Comparison of ENCODE assay signal across 15 cellular contexts in genomic region chr16:88320947-88321634, GRCh38.
DNase-seq lines count a peak whose midpoint lies in the region; ATAC-seq lines count a peak whose summit lies in the region.
"Had no signal": no experiment of that assay in that cellular context is flagged by ENCODE, and none has a peak within 500 bp of the region (broad histone marks: within the 10 kb centered on the region; RNA-seq: fewer than 3 reads in every experiment).

No MANE protein-coding gene starts in this region.

- peak; percentile 34 for DNase-seq in DMS 273 (lab: John Stamatoyannopoulos, UW; ENCODE audit: unreplicated experiment)
- no peak for DNase-seq in DMS 273 treated with DMSO at 0.1 percent for 48 hours (lab: John Stamatoyannopoulos, UW)
- peak; percentile 34 for DNase-seq in stimulated activated CD4-positive, alpha-beta T cell treated with anti-CD3 and anti-CD28 coated beads, Interleukin-1b, Interleukin-23, amount 100 ng/mL, for 48 hours
- DNase-seq in stimulated activated CD4-positive, alpha-beta T cell treated with anti-CD3 and anti-CD28 coated beads, Interleukin-12 subunit alpha, Interleukin-12 subunit beta, amount 100 ng/mL, for 4 hours = no peak
- peak; percentile 30 for DNase-seq in dermis blood vessel endothelial cell
- DNase-seq in NCI-H345 treated with DMSO at 0.1 percent for 48 hours (lab: John Stamatoyannopoulos, UW; ENCODE audit: unreplicated experiment) = no peak
- DNase-seq: activated CD4-positive, alpha-beta T cell treated with anti-CD3 and anti-CD28 coated beads, Interleukin-2, amount 10 ng/mL, durations not matched to agents 7 days and 5 days; lower lobe of right lung; naive B cell; NCI-H1694 treated with DMSO at 0.1 percent for 48 hours; NCI-H510A treated with DMSO at 0.1 percent for 48 hours; T-helper 9 cell; tibial artery had no signal

- ATAC-seq in GM19455 (IDR thresholded peaks at IDR 0.05; ENCODE audit: unreplicated experiment) (no peak), HG02798 (IDR thresholded peaks at IDR 0.05; ENCODE audit: poor library complexity, unreplicated experiment) (no peak)
- ATAC-seq: lower lobe of right lung had no signal

Comparison
In these comparisons a context has a peak if more than half of its experiments do, and no peak if none do; other contexts are left out.
1. DNase-seq: peak in DMS 273 (single experiment), stimulated activated CD4-positive, alpha-beta T cell treated with anti-CD3 and anti-CD28 coated beads, Interleukin-1b, Interleukin-23, amount 100 ng/mL, for 48 hours (single experiment) and dermis blood vessel endothelial cell (single experiment); none in DMS 273 treated with DMSO at 0.1 percent for 48 hours (single experiment), stimulated activated CD4-positive, alpha-beta T cell treated with anti-CD3 and anti-CD28 coated beads, Interleukin-12 subunit alpha, Interleukin-12 subunit beta, amount 100 ng/mL, for 4 hours (single experiment) and NCI-H345 treated with DMSO at 0.1 percent for 48 hours (single experiment).